In the genomic region with DNA sequence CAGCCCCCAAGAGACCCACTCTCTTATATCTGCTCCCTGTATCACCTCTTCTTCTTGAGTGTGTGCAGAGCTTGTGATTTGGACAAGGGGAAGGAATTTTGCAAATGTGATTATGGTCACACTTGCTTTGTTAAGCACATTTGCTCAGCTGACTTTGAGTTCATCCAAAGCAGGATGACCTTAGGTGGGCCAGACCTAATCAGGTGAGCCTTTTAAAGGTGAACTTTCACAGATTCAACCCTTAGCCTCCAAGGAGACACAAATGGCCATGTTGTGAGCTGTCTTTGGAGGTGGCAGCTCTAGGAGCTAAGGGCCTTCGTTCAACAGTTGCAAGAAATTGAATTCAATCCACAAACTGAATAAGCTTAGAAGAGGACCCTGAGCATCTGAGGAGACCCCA, we compare ENCODE assay signal across 35 cellular contexts.
"Had no signal": no experiment of that assay in that cellular context is flagged by ENCODE, and none has a peak within 500 bp of the region (broad histone marks: within the 10 kb centered on the region; RNA-seq: fewer than 3 reads in every experiment).

No MANE protein-coding gene starts in this region.

- H3K36me3 ChIP-seq: MG63 had no signal

- DNase-seq: Karpas-422, Kasumi-1, MG63, MM.1S, MV-4-11, NCI-H1048, NCI-H1092, NCI-H1092 treated with DMSO at 0.1 percent for 48 hours, NCI-H1105, NCI-H1105 treated with DMSO at 0.1 percent for 48 hours, NCI-H1417, NCI-H1417 treated with DMSO at 0.1 percent for 48 hours, NCI-H1436, NCI-H1436 treated with DMSO at 0.1 percent for 48 hours, NCI-H146, NCI-H1694, NCI-H1694 treated with DMSO at 0.1 percent for 48 hours, NCI-H187, NCI-H187 treated with DMSO at 0.1 percent for 48 hours, NCI-H1930, NCI-H2029, NCI-H2029 treated with DMSO at 0.1 percent for 48 hours, NCI-H2081, NCI-H2081 treated with DMSO at 0.1 percent for 48 hours, NCI-H2107, NCI-H2171, NCI-H2171 treated with DMSO at 0.1 percent for 48 hours, NCI-H2227 treated with DMSO at 0.1 percent for 48 hours, NCI-H226, NCI-H345, NCI-H446, NCI-H446 treated with DMSO at 0.1 percent for 48 hours, NCI-H510A, NCI-H510A treated with DMSO at 0.1 percent for 48 hours, NCI-H524 had no signal

- H3K4me3 ChIP-seq: MG63 had no signal

- H3K27me3 ChIP-seq: MG63 had no signal

- H3K9me3 ChIP-seq: MG63 had no signal
